ENCODE assay signal across 7 cellular contexts in genomic region chr1:15684042-15684461, GRCh38. TPM values are rescaled to one million over a fixed set of nuclear protein-coding genes. Genes with fewer than 3 reads are reported as not detected.
DNase-seq lines count a peak whose midpoint lies in the region; ATAC-seq, FAIRE-seq and TF ChIP-seq lines count a peak whose summit lies in the region.

Gene PLEKHM2 (plus strand): TSS chr1:15684320. CDS start chr1:15684559, 239 bp downstream.

- POLR2A ChIA-PET in K562 (lab: Yijun Ruan, JAX), result interaction anchor here (0.9 to 1.0 kb wide), 3 partner anchors 8 to 12 kb away, joined by 3 to 4 read pairs (median 3); no protein-coding TSS in a partner anchor

- DNase-seq in GM13977 (ENCODE audit: low spot score) (peak; percentile 87), T-helper 2 cell (peak in 4 of 5 experiments; percentile 15 to 78 (median 24)), K562 (ENCODE audit: extremely low read depth in 1 of 4, low spot score in 3 of 4) (peak; percentile 72 to 88 (median 86))

- H2AFZ ChIP-seq in K562 (ENCODE audit: low read depth, low read length), result peak within 1 kb of the TSS; percentile 92

- no peaks in the 10 kb centered on the region for H3K9me1 ChIP-seq in K562 (ENCODE audit: control insufficient read depth, insufficient read depth, low read length)

- TF ChIP-seq EP300 in K562 (IDR thresholded peaks at IDR 0.05; ENCODE audit: low read length), result no peak

- TF ChIP-seq POLR2A in K562 (conservative IDR thresholded peaks at IDR 0.05), result peak; percentile 49

- H3K4me2 ChIP-seq in K562 (ENCODE audit: insufficient read depth, low read length), result peak within 1 kb of the TSS; percentile 85

- H3K9me3 ChIP-seq in K562 (replicated peaks; ENCODE audit: control insufficient read depth, insufficient read depth, low read depth, low read length) (no peaks in the 10 kb centered on the region; the same call in 1 of the 2 replicates), iPS-15b (ENCODE audit: control insufficient read depth, insufficient read depth, low read length) (no peaks in the 10 kb centered on the region), skeletal muscle tissue (ENCODE audit: control insufficient read depth in 3 of 3, low read length in 3 of 3) (no peaks in the 10 kb centered on the region)

- CTCF ChIA-PET in K562 (lab: Yijun Ruan, JAX; ENCODE audit: low intra/inter-chr PET ratio), result no interaction called here

- no peak for TF ChIP-seq RAD21 in K562 (CRISPR knock-in tag; conservative IDR thresholded peaks at IDR 0.05 in 1 of 2, IDR thresholded peaks at IDR 0.05 in 1 of 2)

- H3K27ac ChIP-seq in K562 (ENCODE audit: extremely low read depth, low read depth, low read length), result peak within 1 kb of the TSS; percentile 95
- peak within 1 kb of the TSS; percentile 96 for H3K27ac ChIP-seq in skeletal muscle tissue (ENCODE audit: low read depth, low read length)

- no peaks in the 10 kb centered on the region for H4K20me1 ChIP-seq in K562 (replicated peaks; ENCODE audit: control insufficient read depth, insufficient read depth, low read length)

- TF ChIP-seq CTCF in GM13977 (IDR thresholded peaks at IDR 0.05; ENCODE audit: extremely low read depth, insufficient read depth, missing control alignments) (no peak), K562 (IDR thresholded peaks at IDR 0.05 in 2 of 3, conservative IDR thresholded peaks at IDR 0.05 in 1 of 3; ENCODE audit: insufficient read depth in 2 of 3, low read depth in 1 of 3, low read length in 3 of 3) (no peak; a peak in 1 of 6 replicates)

- ATAC-seq in HG03342 (IDR thresholded peaks at IDR 0.05; ENCODE audit: unreplicated experiment) (peak; percentile 55), K562 (peak; percentile 83), GM18519 (IDR thresholded peaks at IDR 0.05; ENCODE audit: low FRiP score, unreplicated experiment) (no peak)

- H3K27me3 ChIP-seq in K562 (ENCODE audit: control insufficient read depth in 2 of 2, insufficient read depth in 2 of 2, low read length in 2 of 2) (no peaks in the 10 kb centered on the region), iPS-15b (ENCODE audit: control insufficient read depth, insufficient read depth, low read length) (no peaks in the 10 kb centered on the region), skeletal muscle tissue (ENCODE audit: control insufficient read depth in 3 of 3, insufficient read depth in 3 of 3, low read length in 3 of 3) (no peaks in the 10 kb centered on the region)

- in situ Hi-C loops in GM13977 (cut with MboI; ENCODE audit: low pct_unique_long_range_greater_than_20kb, low sequenced_read_pairs, unreplicated experiment), result no loop called here
- in situ Hi-C loops in K562 (cut with MboI), result no loop called here

- intact Hi-C loops in K562 (cut with micrococcal nuclease), result no loop called here

- H3K9ac ChIP-seq in K562 (ENCODE audit: insufficient read depth in 1 of 2, low read depth in 2 of 2, low read length in 2 of 2) (peak within 1 kb of the TSS; percentile 92 to 97), iPS-15b (ENCODE audit: low read depth, low read length) (peak within 1 kb of the TSS; percentile 70), skeletal muscle tissue (ENCODE audit: low read depth in 1 of 3, low read length in 3 of 3) (peak within 1 kb of the TSS; percentile 97 to 99 (median 97))

- WGBS in K562 (ENCODE audit: insufficient coverage, low coverage, missing lambda C conversion rate), result under 1% methylated on average over 27 of the region's 52 CpGs

- FAIRE-seq in K562 (lab: Jason Lieb, UNC), result no peak

- no TSS peak for BruUV-seq in K562 (replicated peaks; lab: Mats Ljungman, UMichigan)

- peaks cover 14% of the 10 kb centered on the region for H3K36me3 ChIP-seq in K562 (ENCODE audit: control insufficient read depth, insufficient read depth, low read length)
- no peaks in the 10 kb centered on the region for H3K36me3 ChIP-seq in iPS-15b (ENCODE audit: control insufficient read depth, insufficient read depth, low read length)
- H3K36me3 ChIP-seq in skeletal muscle tissue (ENCODE audit: control insufficient read depth in 3 of 3, insufficient read depth in 3 of 3, low read length in 3 of 3), result no peaks in the 10 kb centered on the region

- peaks cover 47% of the 10 kb centered on the region for H3K79me2 ChIP-seq in K562 (ENCODE audit: control insufficient read depth, insufficient read depth, low read length)

- H3K4me1 ChIP-seq in K562 (replicated peaks in 1 of 2; ENCODE audit: control insufficient read depth in 2 of 2, insufficient read depth in 2 of 2, low read length in 2 of 2), result peaks cover 18 to 31% of the 10 kb centered on the region in 2 experiments; a peak in 4 of 5 replicates
- no peaks in the 10 kb centered on the region for H3K4me1 ChIP-seq in iPS-15b (ENCODE audit: control insufficient read depth, insufficient read depth, low read length)
- peaks cover 23 to 44% (median 29%) of the 10 kb centered on the region in 3 donors for H3K4me1 ChIP-seq in skeletal muscle tissue (ENCODE audit: control insufficient read depth in 3 of 3, insufficient read depth in 3 of 3, low read length in 3 of 3)

- H3K4me3 ChIP-seq in K562 (peak within 1 kb of the TSS; percentile 96), iPS-15b (ENCODE audit: low read depth, low read length) (peak within 1 kb of the TSS; percentile 70), skeletal muscle tissue (ENCODE audit: low read length in 3 of 3) (peak within 1 kb of the TSS; percentile 85 to 87 (median 87))

TF ChIP-seq in K562, 482 proteins besides CTCF, POLR2A, EP300 and RAD21 (continues in another document):
- TF ChIP-seq KDM5B (IDR thresholded peaks at IDR 0.05; ENCODE audit: insufficient replicate concordance, low read depth, low read length) (peak; percentile 45), HDAC3 (IDR thresholded peaks at IDR 0.05; ENCODE audit: borderline replicate concordance, partially characterized antibody) (no peak), UBTF (IDR thresholded peaks at IDR 0.05; ENCODE audit: borderline replicate concordance in 1 of 2, low read depth in 2 of 2, low read length in 2 of 2) (peak; percentile 90 to 93), ZC3H8 (IDR thresholded peaks at IDR 0.05) (no peak), HCFC1 (IDR thresholded peaks at IDR 0.05; ENCODE audit: low read depth, low read length) (peak; percentile 51; the same call in 1 of the 2 replicates), GABPA (tag; conservative IDR thresholded peaks at IDR 0.05; ENCODE audit: low read depth) (peak; percentile 81), XRCC3 (IDR thresholded peaks at IDR 0.05) (no peak), ATF7 (IDR thresholded peaks at IDR 0.05) (peak; percentile 16; the same call in 1 of the 2 replicates), NFIX (CRISPR knock-in tag; IDR thresholded peaks at IDR 0.05; ENCODE audit: low read depth) (no peak), ZNF395 (CRISPR knock-in tag; IDR thresholded peaks at IDR 0.05) (no peak), PHF8 (IDR thresholded peaks at IDR 0.05; ENCODE audit: borderline replicate concordance, low read length) (peak; percentile 65; the same call in 1 of the 2 replicates), PHF20 (IDR thresholded peaks at IDR 0.05; ENCODE audit: partially characterized antibody) (peak; percentile 34), HMGN3 (IDR thresholded peaks at IDR 0.05; ENCODE audit: borderline replicate concordance, extremely low read depth, insufficient read length, low read depth, low read length) (peak; percentile 22)

RNA-seq across cellular contexts. Expression of gene PLEKHM2, which starts in this region (rescaled TPM):
- total RNA-seq in K562 (2011; cell fraction: chromatin; rRNA removed; ENCODE audit: low replicate concordance), result 33.4 and 106 TPM in 2 replicates
- total RNA-seq in K562 (2011; cell fraction: nucleolus; rRNA removed), result 69.5 and 71.2 TPM in 2 replicates
- 36.4 and 44.3 TPM in 2 replicates for total RNA-seq in K562 (2011; cell fraction: nucleoplasm; rRNA removed)
- total RNA-seq in K562 (2014; rRNA removed) (28.6 and 36.7 TPM in 2 replicates), K562 (2014; rRNA removed; fragmentation: Illumina TruSeq; extraction: Trizol) (7.8 and 15.6 TPM in 2 replicates), K562 (2015; rRNA removed; fragmentation: Illumina TruSeq; extraction: Trizol) (33.2 and 34.3 TPM in 2 replicates), K562 (2021) (63.7 and 65.3 TPM in 2 replicates), skeletal muscle tissue (36.0 TPM)
- polyA plus RNA-seq in K562 (2011; rRNA removed) (34.9 and 54.1 TPM in 2 replicates), K562 (2014; fragmentation: Illumina TruSeq; extraction: Trizol) (35.1 and 47.8 TPM in 2 replicates), K562 (2014; fragmentation: Nextera tagmentation; extraction: Ambion mirVana) (under 1 TPM; 0.27 to 0.78 TPM), K562 (2014; rRNA removed) (41.1 and 42.7 TPM in 2 replicates)
- 50.7 and 63.4 TPM in 2 replicates for polyA plus RNA-seq in K562 (2011; cell fraction: cytosol; rRNA removed)
- 122 and 150 TPM in 2 replicates for polyA plus RNA-seq in K562 (2011; cell fraction: nucleus; rRNA removed)
- polyA plus RNA-seq in K562 (2012), result 43.7 and 66.8 TPM in 2 replicates
- polyA minus RNA-seq in K562 (2011; rRNA and poly(A)+ RNA removed), result 17.2 and 24.3 TPM in 2 replicates
- 35.5 and 58.1 TPM in 2 replicates for polyA minus RNA-seq in K562 (2011; cell fraction: cytosol; rRNA and poly(A)+ RNA removed)
- 17.6 and 24.7 TPM in 2 replicates for polyA minus RNA-seq in K562 (2011; cell fraction: nucleus; rRNA and poly(A)+ RNA removed)

Comparison
In these comparisons a context has a peak if more than half of its experiments do, and no peak if none do; other contexts are left out.
1. DNase-seq: peak in every context shown above with its lines; median percentile 87 in GM13977; 86 in K562; 24 in T-helper 2 cell.